Comparison of ENCODE assay signal across 8 cellular contexts in genomic region chr9:127938298-127938690, GRCh38. TPM values are rescaled to one million over a fixed set of nuclear protein-coding genes. Genes with fewer than 3 reads are reported as not detected.
DNase-seq lines count a peak whose midpoint lies in the region; ATAC-seq and TF ChIP-seq lines count a peak whose summit lies in the region.

No MANE protein-coding gene starts in this region.

- peaks cover 58% of the 10 kb centered on the region for H3K36me3 Mint-ChIP-seq in activated naive CD4-positive, alpha-beta T cell treated with anti-CD3 and anti-CD28 coated beads, Interleukin-2, amount 10 ng/mL, durations not matched to agents 7 days and 5 days
- H3K36me3 Mint-ChIP-seq in endodermal cell (ENCODE audit: low read depth): peaks cover 17% of the 10 kb centered on the region

- H3K27ac Mint-ChIP-seq in activated naive CD4-positive, alpha-beta T cell treated with anti-CD3 and anti-CD28 coated beads, Interleukin-2, amount 10 ng/mL, durations not matched to agents 7 days and 5 days: peak overlapping the region; percentile 91
- H3K27ac Mint-ChIP-seq in endodermal cell: peak overlapping the region; percentile 97

- WGBS in endodermal cell (ENCODE audit: insufficient coverage in 1 of 2, insufficient read length in 1 of 2), 2 experiments: 75 to 76% methylated on average over 13 to 25 of the region's 25 CpGs

- TF ChIP-seq POLR2A in uterus (IDR thresholded peaks at IDR 0.05): no peak

- peak; percentile 50 for DNase-seq in activated naive CD4-positive, alpha-beta T cell treated with anti-CD3 and anti-CD28 coated beads, Interleukin-2, amount 10 ng/mL, durations not matched to agents 7 days and 5 days
- DNase-seq in activated naive CD4-positive, alpha-beta T cell treated with anti-CD3 and anti-CD28 coated beads, Interleukin-2, amount 50 U/mL, for 16 hours: no peak
- DNase-seq in endodermal cell (peak; percentile 76), uterus (no peak), NCI-H1417 treated with DMSO at 0.1 percent for 48 hours (lab: John Stamatoyannopoulos, UW) (no peak), NCI-H187 (lab: John Stamatoyannopoulos, UW) (no peak)

- H3K27me3 ChIP-seq in endodermal cell (ENCODE audit: control insufficient read depth, insufficient read depth, low read length, poor library complexity, severe bottlenecking) (no peaks in the 10 kb centered on the region), mucosa of rectum (ENCODE audit: control insufficient read depth in 2 of 2, insufficient read depth in 2 of 2, low read length in 2 of 2) (no peaks in the 10 kb centered on the region), uterus (no peaks in the 10 kb centered on the region)

- peak overlapping the region; percentile 87 for H3K4me3 Mint-ChIP-seq in activated naive CD4-positive, alpha-beta T cell treated with anti-CD3 and anti-CD28 coated beads, Interleukin-2, amount 10 ng/mL, durations not matched to agents 7 days and 5 days
- H3K4me3 Mint-ChIP-seq in endodermal cell: peak overlapping the region; percentile 95

- H3K36me3 ChIP-seq in endodermal cell (ENCODE audit: control insufficient read depth, insufficient read depth, low read length) (peaks cover 30% of the 10 kb centered on the region), mucosa of rectum (ENCODE audit: control insufficient read depth in 2 of 2, insufficient read depth in 2 of 2, low read length in 2 of 2) (peaks cover 13 to 20% of the 10 kb centered on the region in 2 donors), uterus (no peaks in the 10 kb centered on the region)

- CTCF ChIA-PET in activated naive CD4-positive, alpha-beta T cell treated with anti-CD3 and anti-CD28 coated beads, Interleukin-2, amount 10 ng/mL, durations not matched to agents 7 days and 5 days (lab: Charles Lee): interaction anchor here (4.9 kb wide), 1 partner anchor 96 kb away, joined by 34 read pairs; no protein-coding TSS in a partner anchor

- H3K27ac ChIP-seq in endodermal cell (ENCODE audit: low read depth, low read length) (no peak overlapping the region), mucosa of rectum (ENCODE audit: low read depth in 2 of 2, low read length in 2 of 2) (peak overlapping the region in 1 of 2 donors; percentile 32), uterus (peak overlapping the region; percentile 80 to 81)

- H3K4me1 ChIP-seq in endodermal cell (ENCODE audit: control insufficient read depth, insufficient read depth, low read length) (no peaks in the 10 kb centered on the region), mucosa of rectum (ENCODE audit: control insufficient read depth in 2 of 2, insufficient read depth in 2 of 2, low read length in 2 of 2) (peaks cover 21 to 27% of the 10 kb centered on the region in 2 donors), uterus (peaks cover 10 to 12% of the 10 kb centered on the region in 2 donors)

- H3K4me1 Mint-ChIP-seq in activated naive CD4-positive, alpha-beta T cell treated with anti-CD3 and anti-CD28 coated beads, Interleukin-2, amount 10 ng/mL, durations not matched to agents 7 days and 5 days: peaks cover 54% of the 10 kb centered on the region
- H3K4me1 Mint-ChIP-seq in endodermal cell: peaks cover 18% of the 10 kb centered on the region

- no peaks in the 10 kb centered on the region for H3K9me3 Mint-ChIP-seq in activated naive CD4-positive, alpha-beta T cell treated with anti-CD3 and anti-CD28 coated beads, Interleukin-2, amount 10 ng/mL, durations not matched to agents 7 days and 5 days
- no peaks in the 10 kb centered on the region for H3K9me3 Mint-ChIP-seq in endodermal cell

- peaks cover 14% of the 10 kb centered on the region for H3K27me3 Mint-ChIP-seq in activated naive CD4-positive, alpha-beta T cell treated with anti-CD3 and anti-CD28 coated beads, Interleukin-2, amount 10 ng/mL, durations not matched to agents 7 days and 5 days
- no peaks in the 10 kb centered on the region for H3K27me3 Mint-ChIP-seq in endodermal cell (ENCODE audit: insufficient read depth)

- intact Hi-C loops in uterus (cut with DNase I; ENCODE audit: low total_unique reads): no loop called here

- TF ChIP-seq CTCF in endodermal cell (conservative IDR thresholded peaks at IDR 0.05) (no peak), uterus (IDR thresholded peaks at IDR 0.05) (no peak)

- H3K9me3 ChIP-seq in endodermal cell (ENCODE audit: control insufficient read depth, low read length): no peaks in the 10 kb centered on the region
- no peaks in the 10 kb centered on the region for H3K9me3 ChIP-seq in mucosa of rectum (ENCODE audit: control insufficient read depth in 2 of 2, low read length in 2 of 2)
- H3K9me3 ChIP-seq in uterus: no peaks in the 10 kb centered on the region

- no peak for ATAC-seq in GM19455 (IDR thresholded peaks at IDR 0.05; ENCODE audit: unreplicated experiment)

- H3K9ac ChIP-seq in endodermal cell (ENCODE audit: extremely low read depth, low read length, poor library complexity, severe bottlenecking) (no peak overlapping the region), mucosa of rectum (ENCODE audit: low read depth in 1 of 2, low read length in 2 of 2) (peak overlapping the region; percentile 62 to 72)

- H3K4me3 ChIP-seq in endodermal cell (ENCODE audit: low read length) (peak overlapping the region; percentile 91), mucosa of rectum (ENCODE audit: low read length in 2 of 2) (peak overlapping the region; percentile 86 to 93), uterus (peak overlapping the region; percentile 69 to 88)

RNA-seq across cellular contexts. Expression of gene DPM2, which starts 0.6 kb away (rescaled TPM):
- 10 to 100 TPM; 45.7 TPM for total RNA-seq in endodermal cell
- polyA plus RNA-seq in endodermal cell (2013, experiment 1 of 2): 39.5 TPM
- polyA plus RNA-seq in endodermal cell (2013, experiment 2 of 2): 35.1 TPM
- total RNA-seq in uterus: 10 to 100 TPM in 3 of 4 donors, 1 to 10 TPM in 1; 6.7 to 33.1 (median 15.9) TPM

RNA-seq across cellular contexts. Expression of gene PIP5KL1, which starts 7.7 kb away (rescaled TPM):
- total RNA-seq in endodermal cell (1 to 10 TPM; 6.6 to 9.3 TPM), uterus (10 to 100 TPM in 1 of 4 donors, 1 to 10 TPM in 2, not detected in 1; 2.9 to 11.3 (median 3.2) TPM)
- polyA plus RNA-seq in endodermal cell (2013, experiment 1 of 2): 3.7 TPM
- 3.3 TPM for polyA plus RNA-seq in endodermal cell (2013, experiment 2 of 2)

RNA-seq across cellular contexts. Expression of gene ST6GALNAC4, which starts 21.5 kb away (rescaled TPM):
- total RNA-seq in endodermal cell (10 to 100 TPM in 1 of 2 donors, 1 to 10 TPM in 1; 8.3 to 12.7 TPM), uterus (10 to 100 TPM in 3 of 4 donors, under 1 TPM in 1; 0.59 to 41.7 (median 20.7) TPM)
- 14.6 TPM for polyA plus RNA-seq in endodermal cell (2013, experiment 1 of 2)
- polyA plus RNA-seq in endodermal cell (2013, experiment 2 of 2): 15.4 TPM

RNA-seq across cellular contexts. Expression of gene ST6GALNAC6, which starts 38.9 kb away (rescaled TPM):
- total RNA-seq in endodermal cell: 10 to 100 TPM; 42.3 to 44.2 TPM
- 25.4 TPM for polyA plus RNA-seq in endodermal cell (2013, experiment 1 of 2)
- 26.0 TPM for polyA plus RNA-seq in endodermal cell (2013, experiment 2 of 2)
- total RNA-seq in uterus: 100 to 1,000 TPM in 3 of 4 donors, 10 to 100 TPM in 1; 37.7 to 133 (median 111) TPM

RNA-seq across cellular contexts. Expression of gene EEIG1, which starts 42.5 kb away (rescaled TPM):
- total RNA-seq in endodermal cell (10 to 100 TPM; 56.7 to 60.8 TPM), uterus (100 to 1,000 TPM in 1 of 4 donors, 10 to 100 TPM in 2, 1 to 10 TPM in 1; 5.0 to 140 (median 19.3) TPM)
- polyA plus RNA-seq in endodermal cell (2013, experiment 1 of 2): 21.5 TPM
- 20.4 TPM for polyA plus RNA-seq in endodermal cell (2013, experiment 2 of 2)

Comparison
In these comparisons a context has a peak if more than half of its experiments do, and no peak if none do; other contexts are left out.
1. DNase-seq: peak in activated naive CD4-positive, alpha-beta T cell treated with anti-CD3 and anti-CD28 coated beads, Interleukin-2, amount 10 ng/mL, durations not matched to agents 7 days and 5 days (single experiment) and endodermal cell (single experiment); none in activated naive CD4-positive, alpha-beta T cell treated with anti-CD3 and anti-CD28 coated beads, Interleukin-2, amount 50 U/mL, for 16 hours (single experiment), uterus (0 of 2), NCI-H1417 treated with DMSO at 0.1 percent for 48 hours (single experiment) and NCI-H187 (0 of 2).
2. Peak in every context shown above with its lines, with median percentiles within 50 percentile points of each other: H3K4me3 ChIP-seq.